Comparison of ENCODE assay signal across 22 cellular contexts in genomic region chr1:95850798-95851197, GRCh38.
"Had no signal": no experiment of that assay in that cellular context is flagged by ENCODE, and none has a peak within 500 bp of the region (broad histone marks: within the 10 kb centered on the region; RNA-seq: fewer than 3 reads in every experiment).

No MANE protein-coding gene starts in this region.

- H3K27ac ChIP-seq: cardiac muscle cell, SJSA1 had no signal

- H3K9me3 ChIP-seq: SJSA1 had no signal

- H3K4me3 ChIP-seq: cardiac muscle cell, SJSA1 had no signal

- ATAC-seq: activated CD8-positive, alpha-beta memory T cell treated with anti-CD3 and anti-CD28 coated beads, Interleukin-2, amount 10 ng/mL, durations not matched to agents 7 days and 5 days; PC-3; T-helper 17 cell had no signal

- H3K27me3 ChIP-seq: cardiac muscle cell, SJSA1 had no signal

- H3K4me1 ChIP-seq: SJSA1 had no signal

- H3K36me3 ChIP-seq: cardiac muscle cell, SJSA1 had no signal

- DNase-seq: activated B cell treated with CpG ODN at 0.5 μM for 24 hours; activated CD4-positive, alpha-beta T cell treated with anti-CD3 and anti-CD28 coated beads for 1 hour; activated CD4-positive, alpha-beta T cell treated with anti-CD3 and anti-CD28 coated beads, Interleukin-2, amount 10 ng/mL, durations not matched to agents 24 days and 14 days; activated CD4-positive, alpha-beta T cell treated with anti-CD3 and anti-CD28 coated beads, Interleukin-2, amount 50 U/mL, for 48 hours; activated CD8-positive, alpha-beta memory T cell treated with anti-CD3 and anti-CD28 coated beads, Interleukin-2, amount 10 ng/mL, durations not matched to agents 7 days and 5 days; activated effector memory CD4-positive, alpha-beta T cell treated with anti-CD3 and anti-CD28 coated beads, Interleukin-2, amount 50 U/mL, for 16 hours; activated naive CD4-positive, alpha-beta T cell treated with anti-CD3 and anti-CD28 coated beads for 36 hours; activated T-cell treated with anti-CD3 and anti-CD28 coated beads, Interleukin-2, amount 50 U/mL, for 24 hours; amygdala; Kasumi-1; KBM-7; NCI-H1048; NCI-H1930; NCI-H345; NCI-H510A treated with DMSO at 0.1 percent for 48 hours; NCI-H69; PC-3; SHP77; T-helper 17 cell; T-helper 9 cell had no signal
